Comparison of ENCODE assay signal across 21 cellular contexts in the genomic region with DNA sequence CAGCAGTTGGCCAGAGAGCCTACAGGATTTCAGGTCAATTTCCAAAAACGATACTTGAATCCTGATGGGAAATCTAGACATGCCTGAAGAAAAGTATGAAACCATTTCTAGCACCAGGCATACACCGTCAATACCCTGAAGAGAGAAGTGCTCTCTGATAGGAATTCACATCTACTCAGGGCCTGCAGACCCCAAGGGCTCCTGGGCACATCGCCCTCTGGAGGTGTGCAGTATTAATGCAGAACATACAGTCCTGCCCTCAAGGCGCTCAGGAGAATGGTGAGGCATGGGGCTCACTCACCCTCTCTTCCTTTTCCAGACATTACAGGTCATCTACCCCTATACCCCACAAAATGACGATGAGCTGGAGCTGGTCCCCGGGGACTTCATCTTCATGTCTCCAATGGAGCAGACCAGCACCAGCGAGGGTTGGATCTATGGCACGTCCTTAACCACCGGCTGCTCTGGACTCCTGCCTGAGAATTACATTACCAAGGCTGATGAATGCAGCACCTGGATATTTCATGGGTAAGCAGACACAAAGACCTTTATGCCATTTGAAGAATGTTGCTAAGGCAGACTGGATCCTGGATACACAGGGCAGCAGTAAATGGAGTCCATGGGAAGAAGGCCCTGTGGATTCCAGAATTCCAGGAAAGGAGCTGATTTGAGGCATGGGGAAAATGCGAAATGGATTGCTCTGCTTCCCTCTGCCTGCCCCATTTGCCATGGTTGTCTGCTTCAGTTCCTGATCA. TPM values are rescaled to one million over a fixed set of nuclear protein-coding genes. Genes with fewer than 3 reads are reported as not detected.
DNase-seq lines count a peak whose midpoint lies in the region; ATAC-seq, FAIRE-seq and TF ChIP-seq lines count a peak whose summit lies in the region.
"Had no signal": no experiment of that assay in that cellular context is flagged by ENCODE, and none has a peak within 500 bp of the region (broad histone marks: within the 10 kb centered on the region; RNA-seq: fewer than 3 reads in every experiment).

No MANE protein-coding gene starts in this region.

- no peaks in the 10 kb centered on the region for H3K4me1 ChIP-seq in BE2C
- no peaks in the 10 kb centered on the region for H3K4me1 ChIP-seq in Panc1 (ENCODE audit: control insufficient read depth, insufficient read depth, low read length)
- no peaks in the 10 kb centered on the region for H3K4me1 ChIP-seq in sigmoid colon

- H3K9me3 ChIP-seq in BE2C (no peaks in the 10 kb centered on the region), Panc1 (ENCODE audit: control insufficient read depth, insufficient read depth, low read depth, low read length) (no peaks in the 10 kb centered on the region), sigmoid colon (no peaks in the 10 kb centered on the region)
- H3K9me3 ChIP-seq: esophagus squamous epithelium, vagina had no signal

- POLR2A ChIA-PET in Panc1 (lab: Charles Lee): no interaction called here

- WGBS in sigmoid colon, 2 donors: 94 to 95% methylated on average over 10 of the region's 10 CpGs

- H3K4me3 ChIP-seq in BE2C (ENCODE audit: low read depth, low read length) (no peak overlapping the region), Panc1 (ENCODE audit: low read depth in 2 of 2, low read length in 2 of 2) (no peak overlapping the region), fibroblast of the aortic adventitia (ENCODE audit: low read depth, low read length) (no peak overlapping the region), sigmoid colon (no peak overlapping the region)
- H3K4me3 ChIP-seq: esophagus squamous epithelium, vagina had no signal

- no peaks in the 10 kb centered on the region for H3K36me3 ChIP-seq in BE2C
- no peaks in the 10 kb centered on the region; the same call in 1 of the 2 replicates for H3K36me3 ChIP-seq in Panc1 (ENCODE audit: control insufficient read depth, insufficient read depth, low read length)
- peaks cover 0 to 4% (median 0%) of the 10 kb centered on the region in 4 donors for H3K36me3 ChIP-seq in sigmoid colon
- H3K36me3 ChIP-seq: vagina had no signal

- ATAC-seq in Panc1: no peak
- ATAC-seq in GM21381 (IDR thresholded peaks at IDR 0.05; ENCODE audit: unreplicated experiment): no peak
- ATAC-seq in GM18858 (IDR thresholded peaks at IDR 0.05; ENCODE audit: unreplicated experiment): no peak

- TF ChIP-seq CTCF in BE2C (IDR thresholded peaks at IDR 0.05; ENCODE audit: low read depth, low read length): peak; percentile 13; the same call in 1 of the 2 replicates
- peak; percentile 71 for TF ChIP-seq CTCF in Panc1 (IDR thresholded peaks at IDR 0.05)
- peak; percentile 2 for TF ChIP-seq CTCF in fibroblast of the aortic adventitia (IDR thresholded peaks at IDR 0.05; ENCODE audit: insufficient read depth, low read length)
- no peak for TF ChIP-seq CTCF in sigmoid colon (IDR thresholded peaks at IDR 0.05)

- CTCF ChIA-PET in Panc1 (lab: Charles Lee): interaction anchor here (1.0 kb wide), 1 partner anchor 106 kb away, joined by 5 read pairs; no protein-coding TSS in a partner anchor

- in situ Hi-C loops in Panc1 (cut with HindIII; ENCODE audit: low pct_unique_long_range_greater_than_20kb, low sequenced_read_pairs): no loop called here

- no TSS peak for BruUV-seq in Panc1 (replicated peaks; lab: Mats Ljungman, UMichigan)

- peak; percentile 55 for FAIRE-seq in GM12891 (lab: Jason Lieb, UNC)

- H3K27ac ChIP-seq in Panc1 (ENCODE audit: low read length): no peak overlapping the region
- no peak overlapping the region for H3K27ac ChIP-seq in sigmoid colon
- H3K27ac ChIP-seq: esophagus squamous epithelium, vagina had no signal

- DNase-seq in BE2C (no peak), GM12891 (ENCODE audit: insufficient read length, low spot score) (no peak), Panc1 (ENCODE audit: low read depth, low spot score) (no peak), fibroblast of the aortic adventitia (ENCODE audit: low read depth) (no peak), MV-4-11 (lab: John Stamatoyannopoulos, UW) (no peak), sigmoid colon (no peak)
- DNase-seq: activated CD4-positive, alpha-beta T cell treated with anti-CD3 and anti-CD28 coated beads for 4 hours; activated naive CD4-positive, alpha-beta T cell treated with anti-CD3 and anti-CD28 coated beads for 36 hours; activated T-cell treated with anti-CD3 and anti-CD28 coated beads for 4 hours; dermis blood vessel endothelial cell; esophagus squamous epithelium; islet precursor cell; NCI-H1436 treated with DMSO at 0.1 percent for 48 hours; NCI-H345; nephron progenitor cell; retina; SHP77 had no signal

- no peak for TF ChIP-seq EP300 in sigmoid colon (IDR thresholded peaks at IDR 0.05)

- H3K27me3 ChIP-seq in BE2C: peaks cover 18% of the 10 kb centered on the region; the same call in 1 of the 2 replicates
- no peaks in the 10 kb centered on the region for H3K27me3 ChIP-seq in Panc1 (ENCODE audit: control insufficient read depth, insufficient read depth, low read length)
- H3K27me3 ChIP-seq in sigmoid colon: no peaks in the 10 kb centered on the region
- H3K27me3 ChIP-seq: esophagus squamous epithelium, vagina had no signal

- no peak for TF ChIP-seq POLR2A in GM12891 (IDR thresholded peaks at IDR 0.05; ENCODE audit: low read depth, low read length)
- TF ChIP-seq POLR2A in sigmoid colon (IDR thresholded peaks at IDR 0.05): no peak

- intact Hi-C loops in Panc1 (cut with micrococcal nuclease; ENCODE audit: unreplicated experiment): no loop called here
- intact Hi-C loops in sigmoid colon (cut with DNase I): no loop called here

TF ChIP-seq in GM12891, 5 proteins besides CTCF, POLR2A, EP300 and RAD21:
- no peak for TF ChIP-seq POU2F2 (IDR thresholded peaks at IDR 0.05; ENCODE audit: low read depth, low read length)
- TF ChIP-seq SPI1 (IDR thresholded peaks at IDR 0.05; ENCODE audit: low read depth, low read length): no peak
- no peak for TF ChIP-seq TAF1 (IDR thresholded peaks at IDR 0.05; ENCODE audit: low read depth, low read length)
- no peak for TF ChIP-seq PAX5 (IDR thresholded peaks at IDR 0.05; ENCODE audit: insufficient read depth, low read length, severe bottlenecking)
- TF ChIP-seq POLR2AphosphoS5 (IDR thresholded peaks at IDR 0.05; ENCODE audit: low read depth, low read length): no peak
TF ChIP-seq in GM12891: peak in this region for 0.

RNA-seq across cellular contexts. Expression of gene CRTAM, which starts 49.3 kb away (rescaled TPM):
- polyA plus RNA-seq in BE2C (2012; ENCODE audit: insufficient read depth, insufficient read length, low read depth): not detected
- polyA plus RNA-seq in GM12891 (2012; ENCODE audit: low read depth, missing spikeins): 0.94 TPM
- total RNA-seq in Panc1 (2021; ENCODE audit: unreplicated experiment): 0.13 TPM
- not detected for polyA plus RNA-seq in Panc1 (2012; ENCODE audit: insufficient read length)
- not detected in 2 replicates for total RNA-seq in fibroblast of the aortic adventitia (ENCODE audit: low replicate concordance)
- under 1 TPM in 1 of 4 donors, not detected in 3; 0.41 TPM for total RNA-seq in sigmoid colon
- 1 to 10 TPM in 1 of 3 donors, not detected in 2; 1.5 TPM for polyA plus RNA-seq in sigmoid colon
- total RNA-seq: dermis blood vessel endothelial cell, mesenteric fat pad, vagina had no signal

Comparison
In these comparisons a context has a peak if more than half of its experiments do, and no peak if none do; other contexts are left out.
1. CTCF ChIP-seq: peak in BE2C (single experiment), Panc1 (single experiment) and fibroblast of the aortic adventitia (single experiment); none in sigmoid colon (0 of 4).